Comparison of ENCODE assay signal across 1 cellular context in the genomic region with DNA sequence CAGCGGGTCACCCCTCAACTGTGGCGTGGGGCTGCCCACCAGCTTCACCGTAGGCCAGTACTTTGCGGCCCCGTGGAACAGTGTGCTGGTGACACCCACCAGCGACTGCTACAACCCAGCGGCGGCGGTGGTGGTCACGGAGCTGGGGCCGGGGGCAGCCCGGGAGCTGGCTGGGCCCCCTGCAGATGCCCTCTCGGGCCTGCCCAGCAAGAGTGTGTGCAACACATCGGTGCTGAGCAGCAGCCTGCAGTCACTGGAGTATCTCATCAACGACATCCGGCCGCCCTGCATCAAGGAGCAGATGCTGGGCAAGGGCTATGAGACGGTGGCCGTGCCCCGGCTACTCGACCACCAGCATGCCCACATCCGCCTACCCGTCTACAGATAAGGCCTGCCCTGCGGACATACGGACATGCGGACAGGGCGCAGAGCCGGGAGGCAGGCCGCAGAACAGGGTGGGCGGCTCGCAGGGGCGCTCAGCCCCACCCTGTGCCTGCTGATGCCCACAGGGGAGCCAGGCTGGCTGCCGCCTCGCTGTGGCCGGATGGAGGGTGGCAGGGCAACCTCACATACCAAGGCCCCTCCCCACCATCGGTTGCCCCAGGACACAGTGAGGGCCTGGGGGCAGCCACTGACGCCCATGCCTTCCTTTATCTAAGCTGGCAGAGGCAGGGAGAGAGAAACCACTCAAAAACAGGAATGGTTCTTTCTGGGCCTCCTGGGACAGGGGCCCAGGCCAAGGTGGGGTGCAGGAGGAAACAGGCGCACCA.
TF ChIP-seq lines count a peak whose summit lies in the region.

No MANE protein-coding gene starts in this region.

TF ChIP-seq in GM23338, 12 proteins besides CTCF, POLR2A, EP300 and RAD21 (continued from another document):
- TF ChIP-seq, protein P1, sequence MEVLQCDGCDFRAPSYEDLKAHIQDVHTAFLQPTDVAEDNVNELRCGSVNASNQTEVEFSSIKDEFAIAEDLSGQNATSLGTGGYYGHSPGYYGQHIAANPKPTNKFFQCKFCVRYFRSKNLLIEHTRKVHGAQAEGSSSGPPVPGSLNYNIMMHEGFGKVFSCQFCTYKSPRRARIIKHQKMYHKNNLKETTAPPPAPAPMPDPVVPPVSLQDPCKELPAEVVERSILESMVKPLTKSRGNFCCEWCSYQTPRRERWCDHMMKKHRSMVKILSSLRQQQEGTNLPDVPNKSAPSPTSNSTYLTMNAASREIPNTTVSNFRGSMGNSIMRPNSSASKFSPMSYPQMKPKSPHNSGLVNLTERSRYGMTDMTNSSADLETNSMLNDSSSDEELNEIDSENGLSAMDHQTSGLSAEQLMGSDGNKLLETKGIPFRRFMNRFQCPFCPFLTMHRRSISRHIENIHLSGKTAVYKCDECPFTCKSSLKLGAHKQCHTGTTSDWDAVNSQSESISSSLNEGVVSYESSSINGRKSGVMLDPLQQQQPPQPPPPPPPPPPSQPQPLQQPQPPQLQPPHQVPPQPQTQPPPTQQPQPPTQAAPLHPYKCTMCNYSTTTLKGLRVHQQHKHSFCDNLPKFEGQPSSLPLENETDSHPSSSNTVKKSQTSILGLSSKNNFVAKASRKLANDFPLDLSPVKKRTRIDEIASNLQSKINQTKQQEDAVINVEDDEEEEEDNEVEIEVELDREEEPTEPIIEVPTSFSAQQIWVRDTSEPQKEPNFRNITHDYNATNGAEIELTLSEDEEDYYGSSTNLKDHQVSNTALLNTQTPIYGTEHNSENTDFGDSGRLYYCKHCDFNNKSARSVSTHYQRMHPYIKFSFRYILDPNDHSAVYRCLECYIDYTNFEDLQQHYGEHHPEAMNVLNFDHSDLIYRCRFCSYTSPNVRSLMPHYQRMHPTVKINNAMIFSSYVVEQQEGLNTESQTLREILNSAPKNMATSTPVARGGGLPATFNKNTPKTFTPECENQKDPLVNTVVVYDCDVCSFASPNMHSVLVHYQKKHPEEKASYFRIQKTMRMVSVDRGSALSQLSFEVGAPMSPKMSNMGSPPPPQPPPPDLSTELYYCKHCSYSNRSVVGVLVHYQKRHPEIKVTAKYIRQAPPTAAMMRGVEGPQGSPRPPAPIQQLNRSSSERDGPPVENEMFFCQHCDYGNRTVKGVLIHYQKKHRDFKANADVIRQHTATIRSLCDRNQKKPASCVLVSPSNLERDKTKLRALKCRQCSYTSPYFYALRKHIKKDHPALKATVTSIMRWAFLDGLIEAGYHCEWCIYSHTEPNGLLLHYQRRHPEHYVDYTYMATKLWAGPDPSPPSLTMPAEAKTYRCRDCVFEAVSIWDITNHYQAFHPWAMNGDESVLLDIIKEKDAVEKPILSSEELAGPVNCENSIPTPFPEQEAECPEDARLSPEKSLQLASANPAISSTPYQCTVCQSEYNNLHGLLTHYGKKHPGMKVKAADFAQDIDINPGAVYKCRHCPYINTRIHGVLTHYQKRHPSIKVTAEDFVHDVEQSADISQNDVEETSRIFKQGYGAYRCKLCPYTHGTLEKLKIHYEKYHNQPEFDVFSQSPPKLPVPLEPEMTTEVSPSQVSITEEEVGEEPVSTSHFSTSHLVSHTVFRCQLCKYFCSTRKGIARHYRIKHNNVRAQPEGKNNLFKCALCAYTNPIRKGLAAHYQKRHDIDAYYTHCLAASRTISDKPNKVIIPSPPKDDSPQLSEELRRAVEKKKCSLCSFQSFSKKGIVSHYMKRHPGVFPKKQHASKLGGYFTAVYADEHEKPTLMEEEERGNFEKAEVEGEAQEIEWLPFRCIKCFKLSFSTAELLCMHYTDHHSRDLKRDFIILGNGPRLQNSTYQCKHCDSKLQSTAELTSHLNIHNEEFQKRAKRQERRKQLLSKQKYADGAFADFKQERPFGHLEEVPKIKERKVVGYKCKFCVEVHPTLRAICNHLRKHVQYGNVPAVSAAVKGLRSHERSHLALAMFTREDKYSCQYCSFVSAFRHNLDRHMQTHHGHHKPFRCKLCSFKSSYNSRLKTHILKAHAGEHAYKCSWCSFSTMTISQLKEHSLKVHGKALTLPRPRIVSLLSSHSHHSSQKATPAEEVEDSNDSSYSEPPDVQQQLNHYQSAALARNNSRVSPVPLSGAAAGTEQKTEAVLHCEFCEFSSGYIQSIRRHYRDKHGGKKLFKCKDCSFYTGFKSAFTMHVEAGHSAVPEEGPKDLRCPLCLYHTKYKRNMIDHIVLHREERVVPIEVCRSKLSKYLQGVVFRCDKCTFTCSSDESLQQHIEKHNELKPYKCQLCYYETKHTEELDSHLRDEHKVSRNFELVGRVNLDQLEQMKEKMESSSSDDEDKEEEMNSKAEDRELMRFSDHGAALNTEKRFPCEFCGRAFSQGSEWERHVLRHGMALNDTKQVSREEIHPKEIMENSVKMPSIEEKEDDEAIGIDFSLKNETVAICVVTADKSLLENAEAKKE (CRISPR knock-in tag; IDR thresholded peaks at IDR 0.05), result no peak
- no peak for TF ChIP-seq NANOG (IDR thresholded peaks at IDR 0.05; ENCODE audit: borderline replicate concordance)
- no peak for TF ChIP-seq JUNB (IDR thresholded peaks at IDR 0.05; ENCODE audit: unreplicated experiment)
- TF ChIP-seq, protein P2, sequence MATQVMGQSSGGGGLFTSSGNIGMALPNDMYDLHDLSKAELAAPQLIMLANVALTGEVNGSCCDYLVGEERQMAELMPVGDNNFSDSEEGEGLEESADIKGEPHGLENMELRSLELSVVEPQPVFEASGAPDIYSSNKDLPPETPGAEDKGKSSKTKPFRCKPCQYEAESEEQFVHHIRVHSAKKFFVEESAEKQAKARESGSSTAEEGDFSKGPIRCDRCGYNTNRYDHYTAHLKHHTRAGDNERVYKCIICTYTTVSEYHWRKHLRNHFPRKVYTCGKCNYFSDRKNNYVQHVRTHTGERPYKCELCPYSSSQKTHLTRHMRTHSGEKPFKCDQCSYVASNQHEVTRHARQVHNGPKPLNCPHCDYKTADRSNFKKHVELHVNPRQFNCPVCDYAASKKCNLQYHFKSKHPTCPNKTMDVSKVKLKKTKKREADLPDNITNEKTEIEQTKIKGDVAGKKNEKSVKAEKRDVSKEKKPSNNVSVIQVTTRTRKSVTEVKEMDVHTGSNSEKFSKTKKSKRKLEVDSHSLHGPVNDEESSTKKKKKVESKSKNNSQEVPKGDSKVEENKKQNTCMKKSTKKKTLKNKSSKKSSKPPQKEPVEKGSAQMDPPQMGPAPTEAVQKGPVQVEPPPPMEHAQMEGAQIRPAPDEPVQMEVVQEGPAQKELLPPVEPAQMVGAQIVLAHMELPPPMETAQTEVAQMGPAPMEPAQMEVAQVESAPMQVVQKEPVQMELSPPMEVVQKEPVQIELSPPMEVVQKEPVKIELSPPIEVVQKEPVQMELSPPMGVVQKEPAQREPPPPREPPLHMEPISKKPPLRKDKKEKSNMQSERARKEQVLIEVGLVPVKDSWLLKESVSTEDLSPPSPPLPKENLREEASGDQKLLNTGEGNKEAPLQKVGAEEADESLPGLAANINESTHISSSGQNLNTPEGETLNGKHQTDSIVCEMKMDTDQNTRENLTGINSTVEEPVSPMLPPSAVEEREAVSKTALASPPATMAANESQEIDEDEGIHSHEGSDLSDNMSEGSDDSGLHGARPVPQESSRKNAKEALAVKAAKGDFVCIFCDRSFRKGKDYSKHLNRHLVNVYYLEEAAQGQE (IDR thresholded peaks at IDR 0.05; ENCODE audit: unreplicated experiment), result no peak
- no peak for TF ChIP-seq EZH2 (IDR thresholded peaks at IDR 0.05; ENCODE audit: low read depth, unreplicated experiment)
- TF ChIP-seq STAT1 (IDR thresholded peaks at IDR 0.05; ENCODE audit: unreplicated experiment), result no peak
- TF ChIP-seq ZNF331 (CRISPR knock-in tag; IDR thresholded peaks at IDR 0.05; ENCODE audit: low read depth), result no peak
